Comparison of ENCODE assay signal across 8 cellular contexts in the genomic region with DNA sequence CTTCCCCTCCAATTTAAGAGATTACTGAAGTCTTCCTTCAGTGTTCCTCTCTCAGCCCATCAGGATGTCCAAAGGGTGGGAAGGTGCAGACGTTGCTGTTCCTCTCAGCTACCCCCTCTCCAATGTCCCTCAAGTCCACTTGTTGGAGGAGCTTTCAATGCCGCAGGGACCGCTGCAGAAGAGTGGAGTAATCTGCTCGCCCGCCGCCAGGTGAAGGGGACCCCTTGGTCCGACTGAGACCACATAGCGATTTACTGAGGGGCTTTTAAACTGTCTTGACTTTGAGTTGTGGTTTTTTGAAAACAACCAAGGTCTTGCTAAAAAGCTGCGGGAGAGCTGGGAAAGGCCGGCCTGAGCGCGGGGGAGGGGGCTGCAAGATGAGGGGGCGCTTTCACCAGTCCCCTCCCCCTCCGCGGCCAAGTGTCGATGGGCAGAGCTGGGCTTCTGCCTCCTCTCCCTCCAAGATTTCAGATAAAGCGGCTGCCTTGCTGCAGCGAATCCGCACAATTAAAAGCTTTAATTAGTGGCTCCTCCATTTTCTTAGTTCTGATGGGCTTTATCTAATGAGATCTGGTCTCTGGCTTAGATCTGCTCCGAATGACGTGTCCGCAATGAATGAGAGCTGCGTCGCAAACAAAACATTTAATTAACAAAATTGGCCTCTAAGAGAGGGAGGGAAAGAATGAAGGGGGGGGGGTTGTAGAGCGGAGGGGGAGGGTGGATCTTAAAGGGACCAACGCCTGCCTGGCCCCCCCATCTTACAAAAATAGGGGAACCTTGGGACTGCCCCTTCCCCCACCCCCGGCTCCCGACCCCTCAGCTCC. TPM values are rescaled to one million over a fixed set of nuclear protein-coding genes. Genes with fewer than 3 reads are reported as not detected.
DNase-seq lines count a peak whose midpoint lies in the region; ATAC-seq, FAIRE-seq and TF ChIP-seq lines count a peak whose summit lies in the region.

No MANE protein-coding gene starts in this region.

- DNase-seq in DMS53 (lab: John Stamatoyannopoulos, UW) (peak; percentile 44), DMS53 treated with DMSO at 0.1 percent for 48 hours (lab: John Stamatoyannopoulos, UW; ENCODE audit: unreplicated experiment) (no peak), T-helper 17 cell (no peak), epithelial cell of esophagus (ENCODE audit: low read depth) (peak; percentile 44), GM12891 (ENCODE audit: insufficient read length, low spot score) (no peak)

- peaks cover 34% of the 10 kb centered on the region for H3K4me1 ChIP-seq in mucosa of stomach (ENCODE audit: control insufficient read depth, insufficient read depth, low read length)

- peaks cover 2% of the 10 kb centered on the region for H3K36me3 Mint-ChIP-seq in T-helper 17 cell (ENCODE audit: low read depth)

- FAIRE-seq in GM12891 (lab: Jason Lieb, UNC), result no peak

- peak overlapping the region; percentile 97 for H3K4me3 Mint-ChIP-seq in T-helper 17 cell

- no peak for TF ChIP-seq POLR2A in GM12891 (IDR thresholded peaks at IDR 0.05; ENCODE audit: low read depth, low read length)

- H3K4me3 ChIP-seq in epithelial cell of esophagus (ENCODE audit: low read length), result peak overlapping the region; percentile 79
- H3K4me3 ChIP-seq in mucosa of stomach (ENCODE audit: low read length), result peak overlapping the region; percentile 71

- H3K9ac ChIP-seq in mucosa of stomach (ENCODE audit: low read length), result peak overlapping the region; percentile 76

- H3K27me3 ChIP-seq in mucosa of stomach (ENCODE audit: control insufficient read depth, insufficient read depth, low read length), result no peaks in the 10 kb centered on the region

- H3K27ac Mint-ChIP-seq in T-helper 17 cell, result peak overlapping the region; percentile 70

- peak; percentile 18 for TF ChIP-seq CTCF in epithelial cell of esophagus (IDR thresholded peaks at IDR 0.05; ENCODE audit: insufficient read depth, low read depth, low read length, missing control alignments)

- H3K9me3 ChIP-seq in T-helper 17 cell (ENCODE audit: control insufficient read depth, low read length, poor library complexity, severe bottlenecking) (no peaks in the 10 kb centered on the region), mucosa of stomach (ENCODE audit: control insufficient read depth, low read length) (no peaks in the 10 kb centered on the region)

- H3K36me3 ChIP-seq in mucosa of stomach (ENCODE audit: control insufficient read depth, insufficient read depth, low read length), result no peaks in the 10 kb centered on the region

- H3K4me1 Mint-ChIP-seq in T-helper 17 cell, result peaks cover 51% of the 10 kb centered on the region

- ATAC-seq in HG03066 (IDR thresholded peaks at IDR 0.05; ENCODE audit: low read depth, unreplicated experiment), result peak; percentile 1
- ATAC-seq in T-helper 17 cell, result peak; percentile 22
- ATAC-seq in HG03457 (IDR thresholded peaks at IDR 0.05; ENCODE audit: unreplicated experiment), result no peak

- no peaks in the 10 kb centered on the region for H3K27me3 Mint-ChIP-seq in T-helper 17 cell

TF ChIP-seq in GM12891, 5 proteins besides CTCF, POLR2A, EP300 and RAD21:
- TF ChIP-seq SPI1 (IDR thresholded peaks at IDR 0.05; ENCODE audit: low read depth, low read length), result no peak
- TF ChIP-seq TAF1 (IDR thresholded peaks at IDR 0.05; ENCODE audit: low read depth, low read length), result no peak

RNA-seq across cellular contexts. Expression of gene LMO4, which starts 5.9 kb away (rescaled TPM):
- total RNA-seq in T-helper 17 cell, result 10 to 100 TPM; 18.2 to 19.9 TPM
- polyA plus RNA-seq in GM12891 (2012; ENCODE audit: low read depth, missing spikeins), result 3.5 TPM

Comparison
In these comparisons a context has a peak if more than half of its experiments do, and no peak if none do; other contexts are left out.
1. DNase-seq: peak in DMS53 (single experiment) and epithelial cell of esophagus (single experiment); none in DMS53 treated with DMSO at 0.1 percent for 48 hours (single experiment), T-helper 17 cell (0 of 3) and GM12891 (single experiment).